25 cellular contexts compared by ENCODE assay signal in the genomic region with DNA sequence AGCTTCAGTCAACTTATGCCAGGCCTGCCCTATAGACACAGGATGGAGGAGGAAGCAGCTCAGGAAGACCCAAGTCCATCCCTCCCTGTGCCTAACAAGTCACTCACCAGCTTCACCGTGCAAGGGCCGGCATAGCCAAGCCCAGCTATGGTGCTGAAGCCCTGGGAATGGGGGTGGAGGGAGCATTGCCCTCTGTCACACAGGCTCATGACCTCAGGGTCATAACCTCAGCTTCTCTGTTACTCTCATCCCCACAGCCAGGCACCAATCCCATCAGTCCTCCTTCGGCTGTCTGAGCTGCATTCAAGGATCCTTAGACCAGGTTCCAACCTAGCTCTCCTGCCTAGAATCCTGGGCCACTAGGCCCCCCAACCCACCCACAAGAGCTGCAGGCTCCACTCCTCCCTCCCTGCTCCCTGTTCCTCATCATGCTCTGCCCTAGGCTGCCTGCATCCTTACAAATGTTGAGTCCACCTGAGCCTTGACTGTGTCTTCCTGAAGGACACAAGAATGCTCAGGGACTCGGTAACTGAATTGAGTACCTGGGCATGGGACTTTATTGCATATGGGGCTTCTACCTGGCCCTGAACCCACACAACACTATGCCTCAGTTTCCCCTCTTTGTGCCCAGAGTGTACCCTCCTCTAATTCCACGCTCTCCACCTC. TPM values are rescaled to one million over a fixed set of nuclear protein-coding genes. Genes with fewer than 3 reads are reported as not detected.
DNase-seq lines count a peak whose midpoint lies in the region; ATAC-seq and TF ChIP-seq lines count a peak whose summit lies in the region.
"Had no signal": no experiment of that assay in that cellular context is flagged by ENCODE, and none has a peak within 500 bp of the region (broad histone marks: within the 10 kb centered on the region; RNA-seq: fewer than 3 reads in every experiment).

No MANE protein-coding gene starts in this region.

- peaks cover 6% of the 10 kb centered on the region for H3K27me3 Mint-ChIP-seq in activated T-cell treated with anti-CD3 and anti-CD28 coated beads, Interleukin-2, amount 50 U/mL, for 72 hours (ENCODE audit: low read depth)
- H3K27me3 Mint-ChIP-seq: dendritic cell treated with granulocyte-macrophage colony-stimulating factor and Interleukin-4, amounts not matched to agents 40 ng/mL and 50 ng/mL, for 4 days had no signal

- H3K4me1 ChIP-seq in esophagus muscularis mucosa (no peaks in the 10 kb centered on the region), spleen (peaks cover 0 to 86% (median 31%) of the 10 kb centered on the region in 6 donors)
- H3K4me1 ChIP-seq: adrenal gland, left ventricle myocardium inferior had no signal

- peaks cover 0 to 25% (median 0%) of the 10 kb centered on the region in 4 donors for H3K27me3 ChIP-seq in esophagus muscularis mucosa
- peaks cover 0 to 9% (median 0%) of the 10 kb centered on the region in 7 donors for H3K27me3 ChIP-seq in spleen (replicated peaks in 1 of 7)
- H3K27me3 ChIP-seq: suprapubic skin had no signal

- H3K27ac ChIP-seq in esophagus muscularis mucosa (replicated peaks in 1 of 4) (no peak overlapping the region), spleen (peak overlapping the region in 4 of 8 donors; percentile 66 to 87 (median 80))
- H3K27ac ChIP-seq: adrenal gland, C4-2B, left ventricle myocardium inferior, suprapubic skin had no signal

- no peaks in the 10 kb centered on the region for H3K9me3 Mint-ChIP-seq in activated T-cell treated with anti-CD3 and anti-CD28 coated beads, Interleukin-2, amount 50 U/mL, for 72 hours
- H3K9me3 Mint-ChIP-seq: dendritic cell treated with granulocyte-macrophage colony-stimulating factor and Interleukin-4, amounts not matched to agents 40 ng/mL and 50 ng/mL, for 4 days had no signal

- H3K4me3 Mint-ChIP-seq in activated T-cell treated with anti-CD3 and anti-CD28 coated beads, Interleukin-2, amount 50 U/mL, for 72 hours, result peak overlapping the region in 1 of 2 donors; percentile 21
- H3K4me3 Mint-ChIP-seq: dendritic cell treated with granulocyte-macrophage colony-stimulating factor and Interleukin-4, amounts not matched to agents 40 ng/mL and 50 ng/mL, for 4 days had no signal

- 35% methylated on average over 4 of the region's 5 CpGs for WGBS in esophagus muscularis mucosa
- 47 to 71% (median 57%) methylated on average over 5 of the region's 5 CpGs for WGBS in spleen, 5 donors

- no peak for TF ChIP-seq CTCF in NB4 (IDR thresholded peaks at IDR 0.05; ENCODE audit: low read depth, low read length)
- TF ChIP-seq CTCF in esophagus muscularis mucosa (IDR thresholded peaks at IDR 0.05), result no peak
- no peak for TF ChIP-seq CTCF in spleen (IDR thresholded peaks at IDR 0.05 in 8 of 11, conservative IDR thresholded peaks at IDR 0.05 in 3 of 11)

- ATAC-seq in activated T-cell treated with anti-CD3 and anti-CD28 coated beads, Interleukin-2, amount 50 U/mL, for 72 hours (replicated peaks in 1 of 2), result no peak
- ATAC-seq in HG03039 (IDR thresholded peaks at IDR 0.05; ENCODE audit: unreplicated experiment), result no peak
- ATAC-seq: heart left ventricle, mucosa of descending colon had no signal

- no peaks in the 10 kb centered on the region for H3K36me3 ChIP-seq in esophagus muscularis mucosa
- no peaks in the 10 kb centered on the region for H3K36me3 ChIP-seq in spleen
- H3K36me3 ChIP-seq: adrenal gland, heart left ventricle, left ventricle myocardium inferior, suprapubic skin had no signal

- TF ChIP-seq EP300 in esophagus muscularis mucosa (IDR thresholded peaks at IDR 0.05), result no peak

- H3K9me3 ChIP-seq in esophagus muscularis mucosa, result no peaks in the 10 kb centered on the region
- H3K9me3 ChIP-seq in spleen, result no peaks in the 10 kb centered on the region
- H3K9me3 ChIP-seq: adrenal gland, heart left ventricle, left ventricle myocardium inferior, mucosa of descending colon, suprapubic skin had no signal

- no peaks in the 10 kb centered on the region for H3K36me3 Mint-ChIP-seq in activated T-cell treated with anti-CD3 and anti-CD28 coated beads, Interleukin-2, amount 50 U/mL, for 72 hours (ENCODE audit: insufficient read depth in 2 of 2)

- peak overlapping the region; percentile 39 for H3K27ac Mint-ChIP-seq in activated T-cell treated with anti-CD3 and anti-CD28 coated beads, Interleukin-2, amount 50 U/mL, for 72 hours

- TF ChIP-seq POLR2A in NB4 (IDR thresholded peaks at IDR 0.05; ENCODE audit: extremely low read depth, insufficient read length) (no peak), esophagus muscularis mucosa (IDR thresholded peaks at IDR 0.05; ENCODE audit: low read depth) (no peak), spleen (IDR thresholded peaks at IDR 0.05) (no peak)

- DNase-seq in activated T-cell treated with anti-CD3 and anti-CD28 coated beads, Interleukin-2, amount 50 U/mL, for 72 hours, result no peak
- no peak for DNase-seq in activated T-cell treated with anti-CD3 and anti-CD28 coated beads, Interleukin-2, amount 50 U/mL, for 1 hour
- no peak for DNase-seq in NB4 (ENCODE audit: low read depth)
- DNase-seq in esophagus muscularis mucosa (ENCODE audit: extremely low spot score), result peak; percentile 55
- DNase-seq in spleen, result no peak
- no peak for DNase-seq in putamen (ENCODE audit: low spot score)
- DNase-seq in NCI-H1092 (lab: John Stamatoyannopoulos, UW), result no peak
- DNase-seq: ACHN; activated CD4-positive, CD25-positive, alpha-beta regulatory T cell; adrenal gland; heart left ventricle; KG1; left ventricle myocardium inferior; mucosa of descending colon; NCI-H1417 treated with DMSO at 0.1 percent for 48 hours; NCI-H2107; NCI-H510A; retina had no signal

- peak overlapping the region; percentile 27 for H3K4me3 ChIP-seq in NB4 (ENCODE audit: low read depth, low read length)
- no peak overlapping the region for H3K4me3 ChIP-seq in esophagus muscularis mucosa
- H3K4me3 ChIP-seq in spleen, result peak overlapping the region in 5 of 8 donors; percentile 25 to 66 (median 36)
- H3K4me3 ChIP-seq: adrenal gland, left ventricle myocardium inferior, mucosa of descending colon, suprapubic skin had no signal

- intact Hi-C loops in esophagus muscularis mucosa (cut with DNase I), result no loop called here
- intact Hi-C loops in spleen (cut with DNase I; ENCODE audit: low total_unique reads), result no loop called here

- peaks cover 33% of the 10 kb centered on the region for H3K4me1 Mint-ChIP-seq in activated T-cell treated with anti-CD3 and anti-CD28 coated beads, Interleukin-2, amount 50 U/mL, for 72 hours (ENCODE audit: low read depth)

RNA-seq across cellular contexts. Expression of a gene that starts 1.7 kb away (rescaled TPM):
- total RNA-seq in activated T-cell treated with anti-CD3 and anti-CD28 coated beads, Interleukin-2, amount 50 U/mL, for 72 hours, result 1 to 10 TPM in 1 of 2 donors, under 1 TPM in 1; 0.91 to 1.4 TPM
- under 1 TPM in 3 of 4 donors, not detected in 1; 0.13 to 0.83 (median 0.34) TPM for total RNA-seq in esophagus muscularis mucosa
- total RNA-seq in spleen, result 10 to 100 TPM; 13.0 to 25.7 (median 18.2) TPM
- 1 to 10 TPM; 2.1 to 4.3 (median 4.0) TPM for polyA plus RNA-seq in spleen

RNA-seq across cellular contexts. Expression of a gene that starts 24.0 kb away (rescaled TPM):
- not detected for total RNA-seq in activated T-cell treated with anti-CD3 and anti-CD28 coated beads, Interleukin-2, amount 50 U/mL, for 72 hours
- 1 to 10 TPM in 1 of 4 donors, under 1 TPM in 1, not detected in 2; 0.66 to 2.2 TPM for total RNA-seq in esophagus muscularis mucosa
- 1 to 10 TPM in 6 of 7 donors, under 1 TPM in 1; 0.52 to 2.5 (median 1.7) TPM for total RNA-seq in spleen
- polyA plus RNA-seq in spleen, result 1 to 10 TPM in 2 of 3 donors, under 1 TPM in 1; 0.87 to 3.6 (median 1.6) TPM
- total RNA-seq: activated CD8-positive, alpha-beta memory T cell treated with anti-CD3 and anti-CD28 coated beads for 36 hours; SK-MEL-5; suprapubic skin; T-helper 2 cell treated with Interferon-gamma antibody and Interleukin-4, amounts not matched to agents 100 ng/mL and 5 ng/mL, for 36 hours had no signal

Comparison
In these comparisons a context has a peak if more than half of its experiments do, and no peak if none do; other contexts are left out.
1. H3K4me3 ChIP-seq: peak in NB4 (single experiment) and spleen (5 of 8); none in esophagus muscularis mucosa (0 of 4).
2. RNA of a gene that starts 1.7 kb away (total RNA-seq): 13.0 to 25.7 TPM in spleen; 0.91 to 1.4 TPM in activated T-cell treated with anti-CD3 and anti-CD28 coated beads, Interleukin-2, amount 50 U/mL, for 72 hours and 0.13 to 0.83 TPM in esophagus muscularis mucosa; every median in the first group is over 4 times any median in the second.